ENCODE assay signal across 1 cellular context in the genomic region with DNA sequence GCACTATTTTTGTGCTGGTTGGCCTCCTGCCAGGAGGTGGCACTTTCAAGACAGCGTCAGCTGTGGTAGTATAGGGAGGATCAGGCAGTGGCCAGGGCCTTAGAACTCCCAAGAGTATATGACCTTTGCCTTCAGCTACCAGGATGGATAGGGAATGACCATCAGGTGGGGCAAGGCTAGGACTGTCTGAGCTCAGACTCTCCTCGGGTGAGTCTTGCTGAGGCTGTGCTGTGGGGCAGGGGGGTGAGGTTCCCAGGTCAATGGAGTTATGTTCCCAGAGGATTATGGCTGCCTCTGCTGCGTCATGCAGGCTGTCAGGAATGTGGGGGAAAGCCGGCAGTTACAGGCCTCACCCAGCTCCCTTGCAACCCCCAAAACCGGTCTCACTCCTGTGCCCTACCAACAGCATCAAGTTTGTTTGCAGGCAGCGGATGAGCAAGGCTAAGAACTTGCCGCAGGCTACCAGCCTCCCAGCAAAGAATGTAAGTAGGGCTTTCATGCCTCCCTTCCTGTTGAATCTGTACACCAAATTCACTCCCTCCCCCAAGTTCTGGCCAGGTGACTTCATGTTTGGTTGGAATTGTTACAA.
TF ChIP-seq lines count a peak whose summit lies in the region.

No MANE protein-coding gene starts in this region.

TF ChIP-seq in Ishikawa, 13 proteins besides CTCF, POLR2A, EP300 and RAD21 (continued from another document):
- TF ChIP-seq, protein P1, sequence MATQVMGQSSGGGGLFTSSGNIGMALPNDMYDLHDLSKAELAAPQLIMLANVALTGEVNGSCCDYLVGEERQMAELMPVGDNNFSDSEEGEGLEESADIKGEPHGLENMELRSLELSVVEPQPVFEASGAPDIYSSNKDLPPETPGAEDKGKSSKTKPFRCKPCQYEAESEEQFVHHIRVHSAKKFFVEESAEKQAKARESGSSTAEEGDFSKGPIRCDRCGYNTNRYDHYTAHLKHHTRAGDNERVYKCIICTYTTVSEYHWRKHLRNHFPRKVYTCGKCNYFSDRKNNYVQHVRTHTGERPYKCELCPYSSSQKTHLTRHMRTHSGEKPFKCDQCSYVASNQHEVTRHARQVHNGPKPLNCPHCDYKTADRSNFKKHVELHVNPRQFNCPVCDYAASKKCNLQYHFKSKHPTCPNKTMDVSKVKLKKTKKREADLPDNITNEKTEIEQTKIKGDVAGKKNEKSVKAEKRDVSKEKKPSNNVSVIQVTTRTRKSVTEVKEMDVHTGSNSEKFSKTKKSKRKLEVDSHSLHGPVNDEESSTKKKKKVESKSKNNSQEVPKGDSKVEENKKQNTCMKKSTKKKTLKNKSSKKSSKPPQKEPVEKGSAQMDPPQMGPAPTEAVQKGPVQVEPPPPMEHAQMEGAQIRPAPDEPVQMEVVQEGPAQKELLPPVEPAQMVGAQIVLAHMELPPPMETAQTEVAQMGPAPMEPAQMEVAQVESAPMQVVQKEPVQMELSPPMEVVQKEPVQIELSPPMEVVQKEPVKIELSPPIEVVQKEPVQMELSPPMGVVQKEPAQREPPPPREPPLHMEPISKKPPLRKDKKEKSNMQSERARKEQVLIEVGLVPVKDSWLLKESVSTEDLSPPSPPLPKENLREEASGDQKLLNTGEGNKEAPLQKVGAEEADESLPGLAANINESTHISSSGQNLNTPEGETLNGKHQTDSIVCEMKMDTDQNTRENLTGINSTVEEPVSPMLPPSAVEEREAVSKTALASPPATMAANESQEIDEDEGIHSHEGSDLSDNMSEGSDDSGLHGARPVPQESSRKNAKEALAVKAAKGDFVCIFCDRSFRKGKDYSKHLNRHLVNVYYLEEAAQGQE (IDR thresholded peaks at IDR 0.05; ENCODE audit: low read depth) = no peak
